Comparison of ENCODE assay signal across 9 cellular contexts in genomic region chr5:132747693-132748440, GRCh38. TPM values are rescaled to one million over a fixed set of nuclear protein-coding genes. Genes with fewer than 3 reads are reported as not detected.
DNase-seq lines count a peak whose midpoint lies in the region; ATAC-seq and TF ChIP-seq lines count a peak whose summit lies in the region.
"Had no signal": no experiment of that assay in that cellular context is flagged by ENCODE, and none has a peak within 500 bp of the region (broad histone marks: within the 10 kb centered on the region; RNA-seq: fewer than 3 reads in every experiment).

No MANE protein-coding gene starts in this region.

- TF ChIP-seq CTCF in GM10248 (IDR thresholded peaks at IDR 0.05; ENCODE audit: control extremely low read depth, extremely low read depth, low read depth, missing control alignments) (no peak), activated B cell treated with CpG ODN at 0.5 μM for 24 hours (IDR thresholded peaks at IDR 0.05) (no peak), psoas muscle (IDR thresholded peaks at IDR 0.05) (no peak)

- H3K4me3 Mint-ChIP-seq in activated B cell treated with CpG ODN at 0.5 μM for 24 hours: peak overlapping the region; percentile 48
- H3K4me3 Mint-ChIP-seq: dendritic cell treated with granulocyte-macrophage colony-stimulating factor and Interleukin-4, amounts not matched to agents 40 ng/mL and 50 ng/mL, for 4 days had no signal

- peak overlapping the region; percentile 59 for H3K4me3 ChIP-seq in psoas muscle

- H3K27me3 Mint-ChIP-seq in activated B cell treated with CpG ODN at 0.5 μM for 24 hours: peaks cover 17% of the 10 kb centered on the region

- no peak overlapping the region for H3K27ac Mint-ChIP-seq in activated B cell treated with CpG ODN at 0.5 μM for 24 hours
- H3K27ac Mint-ChIP-seq: dendritic cell treated with granulocyte-macrophage colony-stimulating factor and Interleukin-4, amounts not matched to agents 40 ng/mL and 50 ng/mL, for 4 days had no signal

- ATAC-seq in activated B cell treated with CpG ODN at 0.5 μM for 24 hours (ENCODE audit: low read depth) (peak; percentile 16), psoas muscle (peak in 2 of 4 donors; percentile 15 to 17)

- no peak overlapping the region for H3K27ac ChIP-seq in psoas muscle

- intact Hi-C loops in activated B cell treated with CpG ODN at 0.5 μM for 24 hours (cut with micrococcal nuclease) (loop anchor here (1.0 to 2.0 kb wide), 2 partner anchors 11 to 73 kb away; partner anchors contain the start of gene KIF3A), psoas muscle (cut with DNase I) (no loop called here), posterior vena cava (cut with DNase I) (no loop called here)

- peaks cover 0 to 53% (median 13%) of the 10 kb centered on the region in 3 donors for H3K27me3 ChIP-seq in psoas muscle (ENCODE audit: insufficient read depth in 3 of 3, low read length in 2 of 3)

- H3K4me1 ChIP-seq in psoas muscle: peaks cover 9% of the 10 kb centered on the region

- H3K4me1 Mint-ChIP-seq in activated B cell treated with CpG ODN at 0.5 μM for 24 hours: peaks cover 19% of the 10 kb centered on the region

- DNase-seq in GM10248 (ENCODE audit: extremely low spot score) (peak; percentile 43), activated B cell treated with CpG ODN at 0.5 μM for 24 hours (no peak), psoas muscle (no peak), posterior vena cava (ENCODE audit: low spot score) (no peak), C1 segment of cervical spinal cord (lab: John Stamatoyannopoulos, UW) (no peak), NCI-H526 treated with DMSO at 0.1 percent for 48 hours (lab: John Stamatoyannopoulos, UW) (no peak), SW 1271 (lab: John Stamatoyannopoulos, UW) (no peak)
- peak; percentile 27 for DNase-seq in effector CD4-positive, alpha-beta T cell

- H3K36me3 ChIP-seq in psoas muscle (ENCODE audit: insufficient read depth in 1 of 2, low read depth in 1 of 2): no peaks in the 10 kb centered on the region

- 36 to 38% (median 38%) methylated on average over 59 to 69 of the region's 69 CpGs for WGBS in psoas muscle, 3 donors

- H3K36me3 Mint-ChIP-seq in activated B cell treated with CpG ODN at 0.5 μM for 24 hours (ENCODE audit: low read depth): no peaks in the 10 kb centered on the region

- POLR2A ChIA-PET in GM10248 (lab: Yijun Ruan, JAX) (interaction anchor here (1.1 kb wide), 1 partner anchor 85 kb away, joined by 3 read pairs; no protein-coding TSS in a partner anchor), activated B cell treated with CpG ODN at 0.5 μM for 24 hours (lab: Charles Lee) (interaction anchor here (1.7 to 2.0 kb wide), 2 partner anchors 10 to 30 kb away, joined by 5 to 8 read pairs; partner anchors contain the start of gene KIF3A)

- CTCF ChIA-PET in GM10248 (lab: Yijun Ruan, JAX): interaction anchor here (0.7 to 3.3 kb wide), 17 partner anchors 9 to 166 kb away, joined by 3 to 20 read pairs (median 4); partner anchors contain the start of gene KIF3A
- CTCF ChIA-PET in activated B cell treated with CpG ODN at 0.5 μM for 24 hours (lab: Charles Lee): interaction anchor here (1.3 to 2.2 kb wide), 2 partner anchors 10 to 72 kb away, joined by 5 to 6 read pairs; partner anchors contain the start of gene KIF3A

- no peaks in the 10 kb centered on the region for H3K9me3 ChIP-seq in psoas muscle

- H3K9me3 Mint-ChIP-seq in activated B cell treated with CpG ODN at 0.5 μM for 24 hours: no peaks in the 10 kb centered on the region
- H3K9me3 Mint-ChIP-seq: dendritic cell treated with granulocyte-macrophage colony-stimulating factor and Interleukin-4, amounts not matched to agents 40 ng/mL and 50 ng/mL, for 4 days had no signal

RNA-seq across cellular contexts. Expression of gene CCNI2, which starts 0.6 kb away (rescaled TPM):
- total RNA-seq in activated B cell treated with CpG ODN at 0.5 μM for 24 hours: 0.44 and 1.5 TPM in 2 replicates
- not detected for total RNA-seq in psoas muscle
- polyA plus RNA-seq in psoas muscle: not detected
- not detected for total RNA-seq in posterior vena cava

RNA-seq across cellular contexts. Expression of gene KIF3A, which starts 10.5 kb away (rescaled TPM):
- total RNA-seq in activated B cell treated with CpG ODN at 0.5 μM for 24 hours (9.2 and 9.8 TPM in 2 replicates), psoas muscle (1 to 10 TPM; 3.6 to 5.8 (median 4.8) TPM), posterior vena cava (10 to 100 TPM in 1 of 2 donors, 1 to 10 TPM in 1; 7.5 to 10.0 TPM)
- polyA plus RNA-seq in psoas muscle: 1 to 10 TPM; 2.5 to 8.0 (median 2.9) TPM

RNA-seq across cellular contexts. Expression of gene SEPTIN8, which starts 29.2 kb away (rescaled TPM):
- 6.5 and 7.3 TPM in 2 replicates for total RNA-seq in activated B cell treated with CpG ODN at 0.5 μM for 24 hours
- 10 to 100 TPM in 1 of 4 donors, 1 to 10 TPM in 3; 9.2 to 13.1 (median 9.6) TPM for total RNA-seq in psoas muscle
- polyA plus RNA-seq in psoas muscle: 1 to 10 TPM; 3.8 to 5.7 (median 4.4) TPM
- total RNA-seq in posterior vena cava: 10 to 100 TPM; 42.9 to 54.8 TPM

Comparison
In these comparisons a context has a peak if more than half of its experiments do, and no peak if none do; other contexts are left out.
1. DNase-seq: peak in GM10248 (single experiment) and effector CD4-positive, alpha-beta T cell (single experiment); none in activated B cell treated with CpG ODN at 0.5 μM for 24 hours (single experiment), psoas muscle (0 of 2), posterior vena cava (single experiment), C1 segment of cervical spinal cord (0 of 14), NCI-H526 treated with DMSO at 0.1 percent for 48 hours (single experiment) and SW 1271 (0 of 2).